Comparison of ENCODE assay signal across 7 cellular contexts in genomic region chr3:196638922-196639516, GRCh38. TPM values are rescaled to one million over a fixed set of nuclear protein-coding genes. Genes with fewer than 3 reads are reported as not detected.
DNase-seq lines count a peak whose midpoint lies in the region; ATAC-seq and TF ChIP-seq lines count a peak whose summit lies in the region.

No MANE protein-coding gene starts in this region.

- peak overlapping the region; percentile 66 for H3K4me2 ChIP-seq in MM.1S (ENCODE audit: low read depth, low read length)

- H3K4me3 ChIP-seq in MM.1S (ENCODE audit: low read length) = peak overlapping the region; percentile 87
- no peak overlapping the region for H3K4me3 ChIP-seq in mucosa of descending colon

- peak overlapping the region; percentile 91 for H3K27ac Mint-ChIP-seq in central memory CD8-positive, alpha-beta T cell (ENCODE audit: low read depth)

- TF ChIP-seq CTCF in MM.1S (IDR thresholded peaks at IDR 0.05; ENCODE audit: low read length) (no peak), mucosa of descending colon (IDR thresholded peaks at IDR 0.05) (no peak)

- H3K4me1 ChIP-seq in MM.1S (ENCODE audit: low read length) = peaks cover 31% of the 10 kb centered on the region
- no peaks in the 10 kb centered on the region for H3K4me1 ChIP-seq in mucosa of descending colon (ENCODE audit: low read depth)

- peak overlapping the region; percentile 84 for H2AFZ ChIP-seq in MM.1S (ENCODE audit: low read length)

- H3K4me1 Mint-ChIP-seq in central memory CD8-positive, alpha-beta T cell = peaks cover 74% of the 10 kb centered on the region

- H4K20me1 ChIP-seq in MM.1S (ENCODE audit: insufficient read depth, low read length) = peaks cover 12% of the 10 kb centered on the region; the same call in 1 of the 2 replicates

- DNase-seq in MM.1S = no peak
- no peak for DNase-seq in central memory CD8-positive, alpha-beta T cell (ENCODE audit: low spot score in 2 of 2)
- DNase-seq in mucosa of descending colon = no peak
- DNase-seq in NCI-H2196 treated with DMSO at 0.1 percent for 48 hours (lab: John Stamatoyannopoulos, UW; ENCODE audit: unreplicated experiment) = no peak
- DNase-seq in globus pallidus (ENCODE audit: low spot score) = no peak
- DNase-seq in HCEC 1CT = no peak

- H3K36me3 Mint-ChIP-seq in central memory CD8-positive, alpha-beta T cell (ENCODE audit: insufficient read depth) = peaks cover 9% of the 10 kb centered on the region

- no peaks in the 10 kb centered on the region for H3K27me3 Mint-ChIP-seq in central memory CD8-positive, alpha-beta T cell

- H3K9me3 ChIP-seq in MM.1S (replicated peaks; ENCODE audit: insufficient read depth, low read length) = no peaks in the 10 kb centered on the region
- no peaks in the 10 kb centered on the region for H3K9me3 ChIP-seq in mucosa of descending colon

- H3K27ac ChIP-seq in MM.1S (ENCODE audit: low read length) = peak overlapping the region; percentile 83; the same call in 1 of the 2 replicates

- no peaks in the 10 kb centered on the region for H3K9me3 Mint-ChIP-seq in central memory CD8-positive, alpha-beta T cell

- intact Hi-C loops in mucosa of descending colon (cut with DNase I, micrococcal nuclease) = no loop called here

- peak; percentile 4 for ATAC-seq in GM18517 (IDR thresholded peaks at IDR 0.05; ENCODE audit: unreplicated experiment)
- ATAC-seq in central memory CD8-positive, alpha-beta T cell (replicated peaks; ENCODE audit: extremely low read depth, poor library complexity, severe bottlenecking) = no peak
- ATAC-seq in mucosa of descending colon = peak; percentile 12

- peaks cover 45% of the 10 kb centered on the region for H3K79me2 ChIP-seq in MM.1S (ENCODE audit: low read length)

- peaks cover 6% of the 10 kb centered on the region; the same call in 1 of the 2 replicates for H3K36me3 ChIP-seq in MM.1S (replicated peaks; ENCODE audit: insufficient read depth, low read length)
- H3K36me3 ChIP-seq in mucosa of descending colon (ENCODE audit: low read depth) = no peaks in the 10 kb centered on the region

- no peaks in the 10 kb centered on the region for H3K9me2 ChIP-seq in MM.1S (replicated peaks; ENCODE audit: insufficient read depth, low read length)

- peak overlapping the region; percentile 86 for H3K9ac ChIP-seq in MM.1S (ENCODE audit: low read length)

- no peaks in the 10 kb centered on the region for H3K27me3 ChIP-seq in MM.1S (replicated peaks; ENCODE audit: insufficient read depth, low read length)

- peaks cover 27% of the 10 kb centered on the region for H3F3A ChIP-seq in MM.1S (ENCODE audit: insufficient read depth, low read length)

- H3K4me3 Mint-ChIP-seq in central memory CD8-positive, alpha-beta T cell = peak overlapping the region; percentile 92

RNA-seq across cellular contexts. Expression of gene NRROS, which starts 0.5 kb away (rescaled TPM):
- 1 to 10 TPM; 1.1 to 6.0 (median 5.4) TPM for total RNA-seq in mucosa of descending colon
